1 cellular context compared by ENCODE assay signal in genomic region chr12:131862084-131862441, GRCh38.
TF ChIP-seq lines count a peak whose summit lies in the region.

No MANE protein-coding gene starts in this region.

TF ChIP-seq in HepG2, 621 proteins besides CTCF, POLR2A, EP300 and RAD21 (continued from another document and continues in another):
- TF ChIP-seq, protein P1, sequence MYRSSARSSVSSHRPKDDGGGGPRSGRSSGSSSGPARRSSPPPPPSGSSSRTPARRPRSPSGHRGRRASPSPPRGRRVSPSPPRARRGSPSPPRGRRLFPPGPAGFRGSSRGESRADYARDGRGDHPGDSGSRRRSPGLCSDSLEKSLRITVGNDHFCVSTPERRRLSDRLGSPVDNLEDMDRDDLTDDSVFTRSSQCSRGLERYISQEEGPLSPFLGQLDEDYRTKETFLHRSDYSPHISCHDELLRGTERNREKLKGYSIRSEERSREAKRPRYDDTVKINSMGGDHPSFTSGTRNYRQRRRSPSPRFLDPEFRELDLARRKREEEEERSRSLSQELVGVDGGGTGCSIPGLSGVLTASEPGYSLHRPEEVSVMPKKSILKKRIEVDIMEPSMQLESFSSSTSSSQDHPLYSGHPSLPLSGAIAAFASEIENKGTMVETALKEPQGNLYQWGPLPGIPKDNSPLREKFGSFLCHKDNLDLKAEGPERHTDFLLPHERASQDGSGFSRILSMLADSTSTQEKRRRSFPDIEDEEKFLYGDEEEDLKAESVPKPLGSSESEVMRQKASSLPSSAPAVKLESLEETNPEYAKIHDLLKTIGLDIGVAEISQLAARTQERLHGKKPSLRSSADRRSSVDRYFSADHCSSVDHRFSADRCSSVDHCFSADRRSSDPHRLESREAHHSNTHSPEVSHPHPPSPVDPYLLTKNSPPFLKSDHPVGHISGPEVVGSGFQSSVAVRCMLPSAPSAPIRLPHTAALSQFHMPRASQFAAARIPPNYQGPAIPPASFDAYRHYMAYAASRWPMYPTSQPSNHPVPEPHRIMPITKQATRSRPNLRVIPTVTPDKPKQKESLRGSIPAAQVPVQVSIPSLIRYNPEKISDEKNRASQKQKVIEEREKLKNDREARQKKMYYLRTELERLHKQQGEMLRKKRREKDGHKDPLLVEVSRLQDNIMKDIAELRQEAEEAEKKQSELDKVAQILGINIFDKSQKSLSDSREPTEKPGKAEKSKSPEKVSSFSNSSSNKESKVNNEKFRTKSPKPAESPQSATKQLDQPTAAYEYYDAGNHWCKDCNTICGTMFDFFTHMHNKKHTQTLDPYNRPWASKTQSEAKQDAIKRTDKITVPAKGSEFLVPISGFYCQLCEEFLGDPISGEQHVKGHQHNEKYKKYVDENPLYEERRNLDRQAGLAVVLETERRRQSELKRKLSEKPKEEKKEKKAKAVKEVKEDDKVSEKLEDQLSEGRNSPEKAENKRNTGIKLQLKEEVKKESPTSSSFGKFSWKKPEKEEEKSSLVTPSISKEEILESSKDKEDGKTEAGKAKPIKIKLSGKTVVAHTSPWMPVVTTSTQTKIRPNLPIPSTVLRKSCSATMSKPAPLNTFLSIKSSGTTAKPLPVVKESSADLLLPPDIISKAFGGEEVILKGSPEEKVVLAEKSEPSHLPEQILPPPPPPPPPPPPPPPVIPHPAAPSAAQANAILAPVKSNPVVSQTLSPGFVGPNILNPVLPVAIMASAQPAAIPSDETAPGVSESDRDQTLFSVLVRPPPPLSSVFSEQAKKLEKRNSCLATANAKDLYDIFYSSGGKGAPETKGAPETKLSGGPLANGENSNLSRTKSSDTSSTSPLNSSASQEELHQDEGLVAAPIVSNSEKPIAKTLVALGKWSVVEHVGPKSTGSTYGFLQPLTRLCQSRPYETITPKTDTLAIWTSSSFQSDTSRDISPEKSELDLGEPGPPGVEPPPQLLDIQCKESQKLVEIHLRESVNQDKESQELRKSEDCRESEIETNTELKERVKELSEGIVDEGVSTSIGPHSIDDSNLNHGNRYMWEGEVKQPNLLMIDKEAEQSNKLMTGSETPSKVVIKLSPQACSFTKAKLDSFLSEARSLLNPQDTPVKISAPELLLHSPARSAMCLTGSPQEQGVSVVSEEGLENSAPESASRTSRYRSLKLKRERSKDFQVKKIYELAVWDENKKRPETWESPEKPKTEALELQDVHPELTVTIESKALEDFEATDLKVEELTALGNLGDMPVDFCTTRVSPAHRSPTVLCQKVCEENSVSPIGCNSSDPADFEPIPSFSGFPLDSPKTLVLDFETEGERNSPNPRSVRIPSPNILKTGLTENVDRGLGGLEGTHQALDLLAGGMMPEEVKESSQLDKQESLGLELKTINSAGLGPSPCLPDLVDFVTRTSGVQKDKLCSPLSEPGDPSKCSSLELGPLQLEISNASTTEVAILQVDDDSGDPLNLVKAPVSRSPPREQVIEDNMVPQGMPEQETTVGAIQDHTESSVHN (CRISPR knock-in tag; IDR thresholded peaks at IDR 0.05): no peak
- TF ChIP-seq, protein P2, sequence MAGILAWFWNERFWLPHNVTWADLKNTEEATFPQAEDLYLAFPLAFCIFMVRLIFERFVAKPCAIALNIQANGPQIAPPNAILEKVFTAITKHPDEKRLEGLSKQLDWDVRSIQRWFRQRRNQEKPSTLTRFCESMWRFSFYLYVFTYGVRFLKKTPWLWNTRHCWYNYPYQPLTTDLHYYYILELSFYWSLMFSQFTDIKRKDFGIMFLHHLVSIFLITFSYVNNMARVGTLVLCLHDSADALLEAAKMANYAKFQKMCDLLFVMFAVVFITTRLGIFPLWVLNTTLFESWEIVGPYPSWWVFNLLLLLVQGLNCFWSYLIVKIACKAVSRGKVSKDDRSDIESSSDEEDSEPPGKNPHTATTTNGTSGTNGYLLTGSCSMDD (CRISPR knock-in tag; IDR thresholded peaks at IDR 0.05): no peak
- TF ChIP-seq SP4 (CRISPR knock-in tag; IDR thresholded peaks at IDR 0.05) (no peak), HOXD1 (CRISPR knock-in tag; IDR thresholded peaks at IDR 0.05) (no peak; the same call in 1 of the 2 replicates), ZNF550 (CRISPR knock-in tag; IDR thresholded peaks at IDR 0.05; ENCODE audit: borderline replicate concordance) (no peak), ZNF619 (CRISPR knock-in tag; IDR thresholded peaks at IDR 0.05) (no peak), FOXP4 (CRISPR knock-in tag; IDR thresholded peaks at IDR 0.05) (no peak; the same call in 1 of the 2 replicates), ZNF292 (CRISPR knock-in tag; IDR thresholded peaks at IDR 0.05; ENCODE audit: borderline replicate concordance, low read depth) (no peak), ZNF75D (CRISPR knock-in tag; IDR thresholded peaks at IDR 0.05; ENCODE audit: borderline replicate concordance) (no peak), BRCA1 (CRISPR knock-in tag; IDR thresholded peaks at IDR 0.05) (no peak), ZBTB8A (CRISPR knock-in tag; IDR thresholded peaks at IDR 0.05; ENCODE audit: borderline replicate concordance, low read depth) (no peak), ZSCAN12 (CRISPR knock-in tag; IDR thresholded peaks at IDR 0.05) (no peak), GZF1 (CRISPR knock-in tag; IDR thresholded peaks at IDR 0.05) (no peak), CHD4 (IDR thresholded peaks at IDR 0.05; ENCODE audit: borderline replicate concordance, low read length) (no peak), CBX2 (IDR thresholded peaks at IDR 0.05; ENCODE audit: low read depth, low read length) (no peak), CBX2 (CRISPR knock-in tag; IDR thresholded peaks at IDR 0.05; ENCODE audit: low read depth) (no peak), NFYB (CRISPR knock-in tag; IDR thresholded peaks at IDR 0.05) (0 out of 2 replicates have a peak, but pooled peaks have one; percentile 6), ZSCAN31 (CRISPR knock-in tag; IDR thresholded peaks at IDR 0.05; ENCODE audit: low read depth) (no peak), ZBTB20 (CRISPR knock-in tag; IDR thresholded peaks at IDR 0.05; ENCODE audit: borderline replicate concordance, low read depth) (no peak; the same call in 1 of the 2 replicates), ZNF576 (CRISPR knock-in tag; IDR thresholded peaks at IDR 0.05) (no peak), RXRB (CRISPR knock-in tag; IDR thresholded peaks at IDR 0.05; ENCODE audit: borderline replicate concordance) (peak; percentile 88), MTA1 (CRISPR knock-in tag; IDR thresholded peaks at IDR 0.05; ENCODE audit: borderline replicate concordance) (peak; percentile 80; the same call in 1 of the 2 replicates), FOXP1 (IDR thresholded peaks at IDR 0.05) (no peak), FOXP1 (CRISPR knock-in tag; IDR thresholded peaks at IDR 0.05) (peak; percentile 64)
- TF ChIP-seq, protein P3, sequence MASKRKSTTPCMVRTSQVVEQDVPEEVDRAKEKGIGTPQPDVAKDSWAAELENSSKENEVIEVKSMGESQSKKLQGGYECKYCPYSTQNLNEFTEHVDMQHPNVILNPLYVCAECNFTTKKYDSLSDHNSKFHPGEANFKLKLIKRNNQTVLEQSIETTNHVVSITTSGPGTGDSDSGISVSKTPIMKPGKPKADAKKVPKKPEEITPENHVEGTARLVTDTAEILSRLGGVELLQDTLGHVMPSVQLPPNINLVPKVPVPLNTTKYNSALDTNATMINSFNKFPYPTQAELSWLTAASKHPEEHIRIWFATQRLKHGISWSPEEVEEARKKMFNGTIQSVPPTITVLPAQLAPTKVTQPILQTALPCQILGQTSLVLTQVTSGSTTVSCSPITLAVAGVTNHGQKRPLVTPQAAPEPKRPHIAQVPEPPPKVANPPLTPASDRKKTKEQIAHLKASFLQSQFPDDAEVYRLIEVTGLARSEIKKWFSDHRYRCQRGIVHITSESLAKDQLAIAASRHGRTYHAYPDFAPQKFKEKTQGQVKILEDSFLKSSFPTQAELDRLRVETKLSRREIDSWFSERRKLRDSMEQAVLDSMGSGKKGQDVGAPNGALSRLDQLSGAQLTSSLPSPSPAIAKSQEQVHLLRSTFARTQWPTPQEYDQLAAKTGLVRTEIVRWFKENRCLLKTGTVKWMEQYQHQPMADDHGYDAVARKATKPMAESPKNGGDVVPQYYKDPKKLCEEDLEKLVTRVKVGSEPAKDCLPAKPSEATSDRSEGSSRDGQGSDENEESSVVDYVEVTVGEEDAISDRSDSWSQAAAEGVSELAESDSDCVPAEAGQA (IDR thresholded peaks at IDR 0.05; ENCODE audit: low read depth): no peak
- TF ChIP-seq, protein P3 (CRISPR knock-in tag; IDR thresholded peaks at IDR 0.05; ENCODE audit: borderline replicate concordance): no peak
- TF ChIP-seq, protein P4, sequence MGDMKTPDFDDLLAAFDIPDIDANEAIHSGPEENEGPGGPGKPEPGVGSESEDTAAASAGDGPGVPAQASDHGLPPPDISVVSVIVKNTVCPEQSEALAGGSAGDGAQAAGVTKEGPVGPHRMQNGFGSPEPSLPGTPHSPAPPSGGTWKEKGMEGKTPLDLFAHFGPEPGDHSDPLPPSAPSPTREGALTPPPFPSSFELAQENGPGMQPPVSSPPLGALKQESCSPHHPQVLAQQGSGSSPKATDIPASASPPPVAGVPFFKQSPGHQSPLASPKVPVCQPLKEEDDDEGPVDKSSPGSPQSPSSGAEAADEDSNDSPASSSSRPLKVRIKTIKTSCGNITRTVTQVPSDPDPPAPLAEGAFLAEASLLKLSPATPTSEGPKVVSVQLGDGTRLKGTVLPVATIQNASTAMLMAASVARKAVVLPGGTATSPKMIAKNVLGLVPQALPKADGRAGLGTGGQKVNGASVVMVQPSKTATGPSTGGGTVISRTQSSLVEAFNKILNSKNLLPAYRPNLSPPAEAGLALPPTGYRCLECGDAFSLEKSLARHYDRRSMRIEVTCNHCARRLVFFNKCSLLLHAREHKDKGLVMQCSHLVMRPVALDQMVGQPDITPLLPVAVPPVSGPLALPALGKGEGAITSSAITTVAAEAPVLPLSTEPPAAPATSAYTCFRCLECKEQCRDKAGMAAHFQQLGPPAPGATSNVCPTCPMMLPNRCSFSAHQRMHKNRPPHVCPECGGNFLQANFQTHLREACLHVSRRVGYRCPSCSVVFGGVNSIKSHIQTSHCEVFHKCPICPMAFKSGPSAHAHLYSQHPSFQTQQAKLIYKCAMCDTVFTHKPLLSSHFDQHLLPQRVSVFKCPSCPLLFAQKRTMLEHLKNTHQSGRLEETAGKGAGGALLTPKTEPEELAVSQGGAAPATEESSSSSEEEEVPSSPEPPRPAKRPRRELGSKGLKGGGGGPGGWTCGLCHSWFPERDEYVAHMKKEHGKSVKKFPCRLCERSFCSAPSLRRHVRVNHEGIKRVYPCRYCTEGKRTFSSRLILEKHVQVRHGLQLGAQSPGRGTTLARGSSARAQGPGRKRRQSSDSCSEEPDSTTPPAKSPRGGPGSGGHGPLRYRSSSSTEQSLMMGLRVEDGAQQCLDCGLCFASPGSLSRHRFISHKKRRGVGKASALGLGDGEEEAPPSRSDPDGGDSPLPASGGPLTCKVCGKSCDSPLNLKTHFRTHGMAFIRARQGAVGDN (CRISPR knock-in tag; IDR thresholded peaks at IDR 0.05): peak; percentile 54
- TF ChIP-seq, protein P5, sequence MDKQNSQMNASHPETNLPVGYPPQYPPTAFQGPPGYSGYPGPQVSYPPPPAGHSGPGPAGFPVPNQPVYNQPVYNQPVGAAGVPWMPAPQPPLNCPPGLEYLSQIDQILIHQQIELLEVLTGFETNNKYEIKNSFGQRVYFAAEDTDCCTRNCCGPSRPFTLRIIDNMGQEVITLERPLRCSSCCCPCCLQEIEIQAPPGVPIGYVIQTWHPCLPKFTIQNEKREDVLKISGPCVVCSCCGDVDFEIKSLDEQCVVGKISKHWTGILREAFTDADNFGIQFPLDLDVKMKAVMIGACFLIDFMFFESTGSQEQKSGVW (CRISPR knock-in tag; IDR thresholded peaks at IDR 0.05; ENCODE audit: borderline replicate concordance): no peak
